ENCODE assay signal across 8 cellular contexts in the genomic region with DNA sequence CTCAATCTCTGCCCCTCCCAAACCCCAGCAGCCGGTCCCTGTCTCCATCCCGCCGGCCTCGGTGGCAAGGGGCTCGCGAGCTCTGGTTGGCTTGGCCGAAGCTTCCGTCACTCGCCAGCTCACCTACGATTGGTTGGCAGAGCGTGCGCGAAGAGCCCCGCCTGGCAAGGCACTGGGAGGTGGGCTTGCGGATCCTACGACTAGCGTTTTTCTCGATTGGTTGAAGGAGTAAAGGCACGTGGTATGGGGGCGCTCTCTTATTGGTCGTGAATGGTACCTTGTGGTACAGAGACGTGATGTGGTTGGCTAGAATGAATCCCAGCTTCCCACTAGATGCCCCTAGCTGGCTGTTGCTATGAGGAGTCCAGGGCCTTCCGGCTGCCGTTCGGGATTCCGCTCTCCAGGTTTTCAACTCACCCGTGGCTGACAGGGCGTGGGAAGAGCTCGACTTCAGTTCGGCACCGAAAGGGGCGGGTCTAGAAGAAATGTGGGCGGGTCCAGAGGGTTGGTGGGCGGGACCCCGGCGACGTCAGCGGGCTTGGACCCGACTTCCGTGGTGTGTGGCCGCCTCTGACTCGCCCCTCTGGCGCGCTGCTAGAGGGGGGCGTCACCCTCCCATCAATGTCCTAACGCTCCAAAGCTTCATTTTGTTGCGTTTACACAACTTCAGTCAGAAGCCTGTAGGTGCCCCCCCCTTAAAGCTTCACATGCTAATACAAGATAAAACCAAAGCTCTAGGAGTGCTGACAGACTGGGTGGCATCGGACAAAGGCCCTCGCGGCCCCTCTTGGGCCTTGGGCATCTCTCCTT. TPM values are rescaled to one million over a fixed set of nuclear protein-coding genes. Genes with fewer than 3 reads are reported as not detected.
DNase-seq lines count a peak whose midpoint lies in the region; ATAC-seq lines count a peak whose summit lies in the region.

No MANE protein-coding gene starts in this region.

- peak overlapping the region; percentile 95 for H2AFZ ChIP-seq in mesenchymal stem cell (ENCODE audit: low read depth, low read length)

- in situ Hi-C loops in Caki2 (cut with HindIII; ENCODE audit: low pct_unique_long_range_greater_than_20kb, low sequenced_read_pairs), result no loop called here

- no peaks in the 10 kb centered on the region for H3K9me3 ChIP-seq in HUES48 (ENCODE audit: control insufficient read depth, insufficient read depth, low read length)
- H3K9me3 ChIP-seq in NT2/D1 (ENCODE audit: insufficient read depth, low read length), result 0 out of 2 replicates have a peak, but pooled peaks cover 9% of the 10 kb centered on the region
- H3K9me3 ChIP-seq in endocrine pancreas (ENCODE audit: control insufficient read depth, low read length), result no peaks in the 10 kb centered on the region
- no peaks in the 10 kb centered on the region for H3K9me3 ChIP-seq in mesenchymal stem cell (ENCODE audit: control insufficient read depth, low read length)

- H2BK12ac ChIP-seq in mesenchymal stem cell (ENCODE audit: low read length in 2 of 2), result peak overlapping the region in 1 of 2 experiments; percentile 77

- H3K4me1 ChIP-seq in HUES48 (ENCODE audit: control insufficient read depth, insufficient read depth, low read length) (peaks cover 22% of the 10 kb centered on the region; the same call in 1 of the 2 replicates), NT2/D1 (ENCODE audit: insufficient read depth, insufficient read length) (peaks cover 2% of the 10 kb centered on the region), endocrine pancreas (ENCODE audit: control insufficient read depth, insufficient read depth, low read length) (peaks cover 3% of the 10 kb centered on the region), mesenchymal stem cell (ENCODE audit: control insufficient read depth, insufficient read depth, low read depth, low read length) (no peaks in the 10 kb centered on the region)

- H3K18ac ChIP-seq in mesenchymal stem cell (ENCODE audit: low read depth in 1 of 2, low read length in 2 of 2), result peak overlapping the region; percentile 87 to 100

- H3K14ac ChIP-seq in mesenchymal stem cell (ENCODE audit: low read length in 2 of 2), result peak overlapping the region in 1 of 2 experiments; percentile 95

- H3K9ac ChIP-seq in HUES48 (ENCODE audit: low read depth, low read length) (peak overlapping the region; percentile 72), NT2/D1 (ENCODE audit: insufficient read length, low read depth) (peak overlapping the region; percentile 72), endocrine pancreas (ENCODE audit: control insufficient read depth, insufficient read depth, low read length) (peak overlapping the region; percentile 96), mesenchymal stem cell (ENCODE audit: low read length) (peak overlapping the region; percentile 97)

- peaks cover 6% of the 10 kb centered on the region; the same call in 1 of the 2 replicates for H3K36me3 ChIP-seq in HUES48 (ENCODE audit: control insufficient read depth, insufficient read depth, low read length)
- H3K36me3 ChIP-seq in NT2/D1 (ENCODE audit: insufficient read depth, insufficient read length, low read length), result peaks cover 7% of the 10 kb centered on the region
- H3K36me3 ChIP-seq in endocrine pancreas (ENCODE audit: control insufficient read depth, insufficient read depth, low read length), result no peaks in the 10 kb centered on the region
- H3K36me3 ChIP-seq in mesenchymal stem cell (ENCODE audit: control insufficient read depth in 1 of 2, insufficient read depth in 2 of 2, low read depth in 1 of 2, low read length in 2 of 2), result peaks cover 0 to under 1% of the 10 kb centered on the region in 2 experiments

- H2BK120ac ChIP-seq in mesenchymal stem cell (ENCODE audit: low read depth, low read length), result peak overlapping the region; percentile 39

- H3K4me2 ChIP-seq in mesenchymal stem cell (ENCODE audit: low read length, poor library complexity, severe bottlenecking), result peak overlapping the region; percentile 88

- H2BK5ac ChIP-seq in mesenchymal stem cell (ENCODE audit: low read depth, low read length, poor library complexity, severe bottlenecking), result peak overlapping the region; percentile 98

- H2BK15ac ChIP-seq in mesenchymal stem cell (ENCODE audit: low read depth, poor library complexity, severe bottlenecking), result no peak overlapping the region

- ATAC-seq in GM21423 (IDR thresholded peaks at IDR 0.05; ENCODE audit: unreplicated experiment), result peak; percentile 73

- WGBS in mesenchymal stem cell, result under 1% methylated on average over 50 of the region's 50 CpGs

- H3K4ac ChIP-seq in mesenchymal stem cell (ENCODE audit: low read depth in 1 of 2, low read length in 2 of 2), result peak overlapping the region; percentile 94 to 100

- peak overlapping the region; percentile 96 for H3K4me3 ChIP-seq in HUES48 (ENCODE audit: low read depth, low read length)
- H3K4me3 ChIP-seq in NT2/D1 (ENCODE audit: insufficient read length, low read depth), result peak overlapping the region; percentile 79
- peak overlapping the region; percentile 94 for H3K4me3 ChIP-seq in endocrine pancreas (ENCODE audit: control insufficient read depth, insufficient read depth, low read length)
- peak overlapping the region; percentile 76 to 88 for H3K4me3 ChIP-seq in mesenchymal stem cell (ENCODE audit: insufficient read depth in 1 of 2, low read depth in 1 of 2, low read length in 2 of 2)

- peaks cover 17% of the 10 kb centered on the region for H3K79me1 ChIP-seq in mesenchymal stem cell (replicated peaks; ENCODE audit: low read length, poor library complexity, severe bottlenecking)

- no peak overlapping the region for H2AK5ac ChIP-seq in mesenchymal stem cell (ENCODE audit: low read length, severe bottlenecking)

- H4K91ac ChIP-seq in mesenchymal stem cell (ENCODE audit: low read length), result peak overlapping the region; percentile 43

- H3K23ac ChIP-seq in mesenchymal stem cell (ENCODE audit: low read length in 2 of 2), result peak overlapping the region in 1 of 2 experiments; percentile 89

- H3K27ac ChIP-seq in HUES48 (ENCODE audit: low read depth, low read length), result peak overlapping the region; percentile 99
- peak overlapping the region; percentile 99 for H3K27ac ChIP-seq in mesenchymal stem cell (ENCODE audit: low read length, poor library complexity, severe bottlenecking)

- DNase-seq in Caki2 (ENCODE audit: low read depth) (peak; percentile 100), NT2/D1 (ENCODE audit: low read depth, low spot score) (peak; percentile 92), mesenchymal stem cell (peak; percentile 100)
- DNase-seq in activated CD8-positive, alpha-beta memory T cell treated with anti-CD3 and anti-CD28 coated beads, Interleukin-2, amount 50 U/mL, for 24 hours (ENCODE audit: extremely low read depth), result peak; percentile 97
- DNase-seq in stimulated activated CD8-positive, alpha-beta memory T cell treated with anti-CD3 and anti-CD28 coated beads, Interleukin-12 subunit alpha, Interleukin-12 subunit beta, amount 100 ng/mL, for 24 hours (ENCODE audit: extremely low read depth), result peak; percentile 92

- H3K27me3 ChIP-seq in HUES48 (ENCODE audit: control insufficient read depth, insufficient read depth, low read length) (no peaks in the 10 kb centered on the region), NT2/D1 (ENCODE audit: insufficient read depth, insufficient read length) (no peaks in the 10 kb centered on the region), endocrine pancreas (ENCODE audit: control insufficient read depth, insufficient read depth, low read length) (no peaks in the 10 kb centered on the region), mesenchymal stem cell (ENCODE audit: control insufficient read depth in 1 of 2, insufficient read depth in 1 of 2, low read length in 2 of 2) (no peaks in the 10 kb centered on the region)

- H4K8ac ChIP-seq in mesenchymal stem cell (ENCODE audit: low read length), result peak overlapping the region; percentile 83

RNA-seq across cellular contexts. Expression of gene RAP2A, which starts 0.8 kb away (rescaled TPM):
- 6.5 and 10.3 TPM in 2 replicates for total RNA-seq in Caki2 (2014; rRNA removed; shearing (Covaris generic); ENCODE audit: low replicate concordance)
- polyA plus RNA-seq in mesenchymal stem cell (2013, experiment 1 of 2), result 15.2 TPM
- 15.4 TPM for polyA plus RNA-seq in mesenchymal stem cell (2013, experiment 2 of 2)

Comparison
In these comparisons a context has a peak if more than half of its experiments do, and no peak if none do; other contexts are left out.
1. Peak in every context shown above with its lines: DNase-seq, ATAC-seq, H3K4me3 ChIP-seq and H3K27ac ChIP-seq.